In genomic region chr22:25388415-25388814, GRCh38 we compare ENCODE assay signal across 12 cellular contexts.
"Had no signal": no experiment of that assay in that cellular context is flagged by ENCODE, and none has a peak within 500 bp of the region (broad histone marks: within the 10 kb centered on the region; RNA-seq: fewer than 3 reads in every experiment).

No MANE protein-coding gene starts in this region.

- ATAC-seq: activated CD4-positive, alpha-beta T cell treated with anti-CD3 and anti-CD28 coated beads for 36 hours; gastrocnemius medialis; heart right ventricle; psoas muscle; right lobe of liver; stimulated activated naive CD8-positive, alpha-beta T cell treated with anti-CD3 and anti-CD28 coated beads, Interleukin-15, Interleukin-2, amounts not matched to agents 100 U/mL and 50 U/mL, for 24 hours had no signal

- DNase-seq: activated CD4-positive, alpha-beta T cell treated with anti-CD3 and anti-CD28 coated beads for 36 hours; activated naive CD4-positive, alpha-beta T cell treated with anti-CD3 and anti-CD28 coated beads for 36 hours; adrenal gland; effector memory CD4-positive, alpha-beta T cell; gastrocnemius medialis; heart right ventricle; kidney glomerular epithelial cell; psoas muscle; right lobe of liver; stimulated activated CD4-positive, alpha-beta T cell treated with anti-CD3 and anti-CD28 coated beads, Interleukin-1b, Interleukin-23, amount 100 ng/mL, for 48 hours; SW 1271 had no signal

- H3K9me3 Mint-ChIP-seq: activated naive CD4-positive, alpha-beta T cell treated with anti-CD3 and anti-CD28 coated beads for 36 hours had no signal

- H3K27ac Mint-ChIP-seq: activated CD4-positive, alpha-beta T cell treated with anti-CD3 and anti-CD28 coated beads for 36 hours; activated naive CD4-positive, alpha-beta T cell treated with anti-CD3 and anti-CD28 coated beads for 36 hours had no signal

- H3K4me3 Mint-ChIP-seq: activated CD4-positive, alpha-beta T cell treated with anti-CD3 and anti-CD28 coated beads for 36 hours; activated naive CD4-positive, alpha-beta T cell treated with anti-CD3 and anti-CD28 coated beads for 36 hours had no signal

- H3K27me3 Mint-ChIP-seq: activated CD4-positive, alpha-beta T cell treated with anti-CD3 and anti-CD28 coated beads for 36 hours had no signal
